In the genomic region with DNA sequence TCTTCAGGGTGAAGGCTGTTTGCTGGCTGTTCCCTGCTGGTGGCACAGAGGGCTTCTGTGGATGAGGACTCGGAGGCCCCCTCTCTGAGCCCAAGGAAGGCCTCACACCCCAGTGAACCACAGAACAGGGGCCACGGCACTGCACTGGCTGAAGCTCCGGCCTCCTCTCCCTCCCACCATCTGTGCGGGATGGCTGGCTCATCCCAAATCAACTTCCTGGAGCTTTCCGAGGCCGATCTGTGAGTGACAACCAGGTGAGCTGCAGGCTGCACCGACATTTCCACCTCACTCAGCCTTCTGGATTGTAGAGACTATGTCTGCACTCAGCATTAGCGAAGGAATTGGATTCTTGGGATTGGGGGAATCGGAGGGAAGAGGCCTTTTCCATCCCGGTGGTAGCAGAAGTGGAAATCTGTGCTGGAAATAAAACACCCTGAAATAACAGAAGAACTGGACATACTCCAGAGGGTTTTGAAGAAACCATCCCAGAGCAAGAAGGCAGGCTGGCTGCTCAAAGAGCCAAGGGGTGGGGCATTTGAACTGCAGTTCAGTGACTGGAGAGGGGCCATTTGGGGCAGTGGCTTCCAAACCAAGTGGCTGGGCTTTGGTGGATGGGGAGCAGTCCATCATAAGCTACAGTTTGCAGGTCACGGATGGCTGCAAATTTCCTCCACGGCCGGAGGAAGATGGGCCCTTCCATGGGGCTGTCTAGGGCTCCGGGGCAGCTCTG, we compare ENCODE assay signal across 8 cellular contexts.
A peak's percentile ranks its signal among the peaks of the same experiment; 100 is the strongest.
DNase-seq lines count a peak whose midpoint lies in the region; ATAC-seq and TF ChIP-seq lines count a peak whose summit lies in the region.
"Not testable (repeated sequence)": the region's sequence is repeated elsewhere in the genome, so short reads cannot be mapped to it uniquely, and the experiment has no call there.

No MANE protein-coding gene starts in this region.

- not testable (repeated sequence) for H3K9me3 ChIP-seq in IMR-90 (ENCODE audit: control insufficient read depth, insufficient read depth, low read length); colonic mucosa; hepatocyte (ENCODE audit: low read depth); mucosa of rectum (ENCODE audit: control insufficient read depth in 2 of 2, low read length in 2 of 2); thoracic aorta; aorta (ENCODE audit: control insufficient read depth, low read length)

- TF ChIP-seq POLR2A in IMR-90 (IDR thresholded peaks at IDR 0.05; ENCODE audit: low read depth, low read length): not testable (repeated sequence)

- not testable (repeated sequence) for H3K9me2 ChIP-seq in hepatocyte (replicated peaks; ENCODE audit: insufficient read depth)

- not testable (repeated sequence) for H2AK9ac ChIP-seq in IMR-90 (replicated peaks; ENCODE audit: low read depth, low read length, poor library complexity)

- dilution Hi-C loops in IMR-90 (cut with HindIII; ENCODE audit: low sequenced_read_pairs, unreplicated experiment): not testable (repeated sequence)

- no CpG with 5 or more reads among the region's 14 CpGs for WGBS in IMR-90 (ENCODE audit: extremely low coverage in 2 of 2, insufficient read length in 1 of 2), 2 experiments
- WGBS in hepatocyte (ENCODE audit: low lambda C conversion rate, missing lambda C conversion rate): 66% methylated on average over 10 of the region's 14 CpGs
- 51 to 52% methylated on average over 14 of the region's 14 CpGs for WGBS in aorta, 2 donors

- not testable (repeated sequence) for H2AFZ ChIP-seq in IMR-90 (replicated peaks; ENCODE audit: low read length, poor library complexity); hepatocyte

- not testable (repeated sequence) for H4K20me1 ChIP-seq in IMR-90 (ENCODE audit: insufficient read depth, low read length); hepatocyte (ENCODE audit: insufficient read depth, poor library complexity, severe bottlenecking)

- intact Hi-C loops in IMR-90 (cut with micrococcal nuclease); colonic mucosa (cut with DNase I); aorta (cut with DNase I): not testable (repeated sequence)

- H3K14ac ChIP-seq in IMR-90 (replicated peaks; ENCODE audit: low read depth, low read length): peak overlapping the region; percentile 95

- peaks cover 13% of the 10 kb centered on the region; the same call in 1 of the 2 replicates for H3K36me3 ChIP-seq in IMR-90 (ENCODE audit: control insufficient read depth, insufficient read depth, low read length)
- H3K36me3 ChIP-seq in colonic mucosa; hepatocyte (replicated peaks; ENCODE audit: insufficient read depth, low read depth); mucosa of rectum (ENCODE audit: control insufficient read depth in 2 of 2, insufficient read depth in 2 of 2, low read length in 2 of 2); rectal smooth muscle tissue (ENCODE audit: control insufficient read depth, insufficient read depth, low read length); thoracic aorta; aorta (ENCODE audit: control insufficient read depth in 1 of 2, insufficient read depth in 2 of 2, low read length in 1 of 2): not testable (repeated sequence)

- H3K4me1 ChIP-seq in IMR-90 (ENCODE audit: control insufficient read depth, insufficient read depth, low read length): peaks cover 31% of the 10 kb centered on the region
- not testable (repeated sequence) for H3K4me1 ChIP-seq in colonic mucosa; aorta (ENCODE audit: control insufficient read depth in 1 of 2, insufficient read depth in 2 of 2, low read length in 2 of 2)
- peaks cover 48% of the 10 kb centered on the region for H3K4me1 ChIP-seq in hepatocyte (ENCODE audit: insufficient read depth)
- H3K4me1 ChIP-seq in mucosa of rectum (ENCODE audit: control insufficient read depth in 2 of 2, insufficient read depth in 2 of 2, low read length in 2 of 2): peaks cover 21 to 36% of the 10 kb centered on the region in 2 donors
- H3K4me1 ChIP-seq in rectal smooth muscle tissue (ENCODE audit: control insufficient read depth, insufficient read depth, low read length): peaks cover 23% of the 10 kb centered on the region
- H3K4me1 ChIP-seq in thoracic aorta (ENCODE audit: control insufficient read depth in 1 of 2, low read depth in 2 of 2): peaks cover 11 to 51% of the 10 kb centered on the region in 2 donors

- H2BK20ac ChIP-seq in IMR-90 (ENCODE audit: low read depth, low read length): peak overlapping the region; percentile 97

- H2AK5ac ChIP-seq in IMR-90 (ENCODE audit: low read depth, low read length): peak overlapping the region; percentile 99

- TF ChIP-seq RAD21 in IMR-90 (IDR thresholded peaks at IDR 0.05; ENCODE audit: low read length): not testable (repeated sequence)

- not testable (repeated sequence) for H3K79me2 ChIP-seq in hepatocyte

- CTCF ChIA-PET in IMR-90 (lab: Yijun Ruan, JAX): not testable (repeated sequence)

- POLR2A ChIA-PET in IMR-90 (lab: Charles Lee; ENCODE audit: unreplicated experiment): not testable (repeated sequence)

- H3K4ac ChIP-seq in IMR-90 (ENCODE audit: low read depth, low read length): peak overlapping the region; percentile 98

- H4K8ac ChIP-seq in IMR-90 (ENCODE audit: low read depth in 2 of 2, low read length in 2 of 2): peak overlapping the region; percentile 76 to 87; a peak in 2 of 4 replicates

- not testable (repeated sequence) for H3K4me3 ChIP-seq in IMR-90 (ENCODE audit: insufficient read depth, low read depth, low read length); colonic mucosa; fibroblast of the aortic adventitia (ENCODE audit: low read depth, low read length); hepatocyte; mucosa of rectum (ENCODE audit: low read length in 2 of 2); rectal smooth muscle tissue (ENCODE audit: low read length); thoracic aorta; aorta (ENCODE audit: low read length in 2 of 2)

- not testable (repeated sequence) for ATAC-seq in IMR-90 (ENCODE audit: low read depth); thoracic aorta (ENCODE audit: insufficient number of reproducible peaks, low FRiP score, low read depth)
- ATAC-seq in aorta (ENCODE audit: low FRiP score): peak; percentile 30

- H4K91ac ChIP-seq in IMR-90 (ENCODE audit: insufficient read depth, low read depth, low read length): peak overlapping the region; percentile 96

- H3K79me1 ChIP-seq in IMR-90 (ENCODE audit: low read depth in 1 of 2, low read length in 2 of 2): peaks cover 5 to 13% of the 10 kb centered on the region in 2 experiments; a peak in 2 of 4 replicates

- H2BK120ac ChIP-seq in IMR-90 (ENCODE audit: low read depth, low read length): peak overlapping the region; percentile 77

- BruUV-seq in IMR-90 (replicated peaks; lab: Mats Ljungman, UMichigan): not testable (repeated sequence)

- H3K9ac ChIP-seq in IMR-90 (ENCODE audit: low read depth, low read length) (peak overlapping the region; percentile 45; the same call in 1 of the 2 replicates), mucosa of rectum (ENCODE audit: low read depth in 1 of 2, low read length in 2 of 2) (peak overlapping the region in 1 of 2 donors; percentile 23)
- H3K9ac ChIP-seq in colonic mucosa (ENCODE audit: low read depth in 2 of 2, low read length in 2 of 2); rectal smooth muscle tissue (ENCODE audit: low read length): not testable (repeated sequence)

- H3K27ac ChIP-seq in IMR-90 (ENCODE audit: insufficient read depth, low read length) (peak overlapping the region; percentile 86), colonic mucosa (peak overlapping the region; percentile 15), hepatocyte (peak overlapping the region; percentile 96), mucosa of rectum (ENCODE audit: low read depth in 2 of 2, low read length in 2 of 2) (peak overlapping the region; percentile 78 to 84), rectal smooth muscle tissue (ENCODE audit: low read depth, low read length) (peak overlapping the region; percentile 61), thoracic aorta (peak overlapping the region; percentile 28 to 31)
- H3K27ac ChIP-seq in aorta (ENCODE audit: low read depth in 1 of 2, low read length in 2 of 2): not testable (repeated sequence)

- peak overlapping the region; percentile 41; the same call in 1 of the 3 replicates for H2BK15ac ChIP-seq in IMR-90 (ENCODE audit: low read depth, low read length)

- not testable (repeated sequence) for DNase-seq in IMR-90; hepatocyte (ENCODE audit: low spot score); thoracic aorta (ENCODE audit: low spot score); aorta
- DNase-seq in colonic mucosa (peak; percentile 34), fibroblast of the aortic adventitia (ENCODE audit: low read depth) (peak; percentile 66)

- peak overlapping the region; percentile 72 for H3K18ac ChIP-seq in IMR-90 (ENCODE audit: low read depth, low read length)

- H3K23ac ChIP-seq in IMR-90 (ENCODE audit: low read depth, low read length): peak overlapping the region; percentile 45; the same call in 1 of the 2 replicates

- peak overlapping the region; percentile 92 for H4K5ac ChIP-seq in IMR-90 (ENCODE audit: low read depth, low read length)

- not testable (repeated sequence) for H3K4me2 ChIP-seq in IMR-90 (ENCODE audit: low read depth, low read length); hepatocyte

- not testable (repeated sequence) for TF ChIP-seq CTCF in IMR-90 (conservative IDR thresholded peaks at IDR 0.05; ENCODE audit: low read depth, low read length); colonic mucosa (IDR thresholded peaks at IDR 0.05); fibroblast of the aortic adventitia (IDR thresholded peaks at IDR 0.05; ENCODE audit: insufficient read depth, low read length); hepatocyte (IDR thresholded peaks at IDR 0.05; ENCODE audit: poor library complexity); thoracic aorta (IDR thresholded peaks at IDR 0.05)

- H3K9me1 ChIP-seq in IMR-90 (ENCODE audit: insufficient read depth, low read length): peaks cover 11% of the 10 kb centered on the region

- not testable (repeated sequence) for H3K27me3 ChIP-seq in IMR-90 (ENCODE audit: control insufficient read depth, insufficient read depth, low read length); colonic mucosa; hepatocyte; mucosa of rectum (ENCODE audit: control insufficient read depth in 2 of 2, insufficient read depth in 2 of 2, low read length in 2 of 2); rectal smooth muscle tissue (ENCODE audit: control insufficient read depth, insufficient read depth, low read length); thoracic aorta (replicated peaks; ENCODE audit: insufficient read depth); aorta (ENCODE audit: control insufficient read depth in 1 of 2, insufficient read depth in 2 of 2, low read length in 1 of 2)

- in situ Hi-C loops in IMR-90 (cut with MboI; ENCODE audit: low sequenced_read_pairs): not testable (repeated sequence)

- H3K56ac ChIP-seq in IMR-90 (ENCODE audit: extremely low read depth, insufficient read depth, low read length): not testable (repeated sequence)

- H2BK5ac ChIP-seq in IMR-90 (ENCODE audit: low read depth, low read length, poor library complexity, severe bottlenecking): peak overlapping the region; percentile 18
